29 cellular contexts compared by ENCODE assay signal in the genomic region with DNA sequence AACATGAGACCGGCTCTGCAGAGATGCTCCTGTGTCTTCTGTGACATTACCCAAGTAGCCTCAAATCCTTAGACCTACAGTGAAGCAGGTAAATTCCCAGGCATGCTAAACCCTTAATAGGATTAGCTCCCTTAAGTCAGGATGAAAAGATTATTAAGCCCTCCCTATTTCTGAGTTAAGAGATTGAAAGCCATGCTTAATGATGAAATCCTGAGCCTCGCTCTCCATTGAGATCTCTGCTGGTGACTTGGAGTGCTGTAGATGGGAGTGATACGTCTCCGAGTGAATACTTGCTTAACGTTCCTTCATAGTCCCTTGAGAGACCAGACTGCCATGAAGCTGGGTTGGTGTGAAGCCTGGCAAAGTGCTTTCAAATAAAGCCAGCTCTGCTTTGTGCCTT.
A peak's percentile ranks its signal among the peaks of the same experiment; 100 is the strongest.
DNase-seq lines count a peak whose midpoint lies in the region; ATAC-seq, FAIRE-seq and TF ChIP-seq lines count a peak whose summit lies in the region.
"Had no signal": no experiment of that assay in that cellular context is flagged by ENCODE, and none has a peak within 500 bp of the region (broad histone marks: within the 10 kb centered on the region; RNA-seq: fewer than 3 reads in every experiment).

No MANE protein-coding gene starts in this region.

- FAIRE-seq in D721Med (lab: Jason Lieb, UNC) = peak; percentile 98
- FAIRE-seq: A549, HTR-8/SVneo had no signal

- H3K27ac Mint-ChIP-seq in stimulated activated effector memory CD8-positive, alpha-beta T cell treated with anti-CD3 and anti-CD28 coated beads, Interleukin-12 subunit alpha, Interleukin-12 subunit beta, amount 100 ng/mL, for 72 hours = no peak overlapping the region
- H3K27ac Mint-ChIP-seq: B cell, HFFc6, T-cell had no signal

- DNase-seq in D721Med (ENCODE audit: insufficient read length, low spot score) (peak; percentile 85), NCI-H82 (lab: John Stamatoyannopoulos, UW) (peak; percentile 98), retinal pigment epithelial cell (ENCODE audit: low read depth) (peak; percentile 74), NCI-H2196 treated with DMSO at 0.1 percent for 48 hours (lab: John Stamatoyannopoulos, UW; ENCODE audit: unreplicated experiment) (no peak), NCI-H2227 (lab: John Stamatoyannopoulos, UW; ENCODE audit: unreplicated experiment) (no peak)
- DNase-seq in stimulated activated effector memory CD8-positive, alpha-beta T cell treated with anti-CD3 and anti-CD28 coated beads, Interleukin-12 subunit alpha, Interleukin-12 subunit beta, amount 100 ng/mL, for 72 hours (ENCODE audit: low spot score in 2 of 2) = no peak
- DNase-seq: CD8-positive, alpha-beta memory T cell; DMS153; HFFc6; KBM-7; MV-4-11; NCI-H1105; NCI-H1436 treated with DMSO at 0.1 percent for 48 hours; NCI-H187 treated with DMSO at 0.1 percent for 48 hours; NCI-H2107; NCI-H226; NCI-H510A; NCI-H748 treated with DMSO at 0.1 percent for 48 hours; NK-92 treated with Interleukin-12 subunit alpha and Interleukin-12 subunit beta, amount 100 ng/mL, for 24 hours; PC-9; Right ventricle myocardium superior; T-cell had no signal

- H3K4me1 Mint-ChIP-seq in stimulated activated effector memory CD8-positive, alpha-beta T cell treated with anti-CD3 and anti-CD28 coated beads, Interleukin-12 subunit alpha, Interleukin-12 subunit beta, amount 100 ng/mL, for 72 hours = no peaks in the 10 kb centered on the region
- H3K4me1 Mint-ChIP-seq: B cell had no signal

- H3K4me3 ChIP-seq in retinal pigment epithelial cell (ENCODE audit: low read length) = no peak overlapping the region
- H3K4me3 ChIP-seq: A549, HAP-1, PC-9, SJSA1 had no signal

- TF ChIP-seq CTCF in D721Med (IDR thresholded peaks at IDR 0.05; ENCODE audit: insufficient read depth, missing control alignments) (no peak), retinal pigment epithelial cell (conservative IDR thresholded peaks at IDR 0.05; ENCODE audit: low read depth, low read length) (no peak)

- H3K9me3 Mint-ChIP-seq in stimulated activated effector memory CD8-positive, alpha-beta T cell treated with anti-CD3 and anti-CD28 coated beads, Interleukin-12 subunit alpha, Interleukin-12 subunit beta, amount 100 ng/mL, for 72 hours = no peaks in the 10 kb centered on the region
- H3K9me3 Mint-ChIP-seq: CD8-positive, alpha-beta memory T cell; HFFc6; T-cell had no signal

- no peak overlapping the region for H3K4me3 Mint-ChIP-seq in stimulated activated effector memory CD8-positive, alpha-beta T cell treated with anti-CD3 and anti-CD28 coated beads, Interleukin-12 subunit alpha, Interleukin-12 subunit beta, amount 100 ng/mL, for 72 hours
- H3K4me3 Mint-ChIP-seq: B cell, HFFc6, T-cell had no signal

- H3K36me3 Mint-ChIP-seq in stimulated activated effector memory CD8-positive, alpha-beta T cell treated with anti-CD3 and anti-CD28 coated beads, Interleukin-12 subunit alpha, Interleukin-12 subunit beta, amount 100 ng/mL, for 72 hours = no peaks in the 10 kb centered on the region

- peak overlapping the region; percentile 10 for H3K27ac ChIP-seq in cingulate gyrus (ENCODE audit: low read depth, low read length)
- H3K27ac ChIP-seq: A549, C4-2B, PC-9, SJSA1 had no signal

- no peak for ATAC-seq in stimulated activated effector memory CD8-positive, alpha-beta T cell treated with anti-CD3 and anti-CD28 coated beads, Interleukin-12 subunit alpha, Interleukin-12 subunit beta, amount 100 ng/mL, for 72 hours
- ATAC-seq: A549, T-cell had no signal

Comparison
In these comparisons a context has a peak if more than half of its experiments do, and no peak if none do; other contexts are left out.
1. DNase-seq: peak in D721Med (single experiment), NCI-H82 (single experiment) and retinal pigment epithelial cell (single experiment); none in NCI-H2196 treated with DMSO at 0.1 percent for 48 hours (single experiment), stimulated activated effector memory CD8-positive, alpha-beta T cell treated with anti-CD3 and anti-CD28 coated beads, Interleukin-12 subunit alpha, Interleukin-12 subunit beta, amount 100 ng/mL, for 72 hours (0 of 2) and NCI-H2227 (single experiment).